8 cellular contexts compared by ENCODE assay signal in the genomic region with DNA sequence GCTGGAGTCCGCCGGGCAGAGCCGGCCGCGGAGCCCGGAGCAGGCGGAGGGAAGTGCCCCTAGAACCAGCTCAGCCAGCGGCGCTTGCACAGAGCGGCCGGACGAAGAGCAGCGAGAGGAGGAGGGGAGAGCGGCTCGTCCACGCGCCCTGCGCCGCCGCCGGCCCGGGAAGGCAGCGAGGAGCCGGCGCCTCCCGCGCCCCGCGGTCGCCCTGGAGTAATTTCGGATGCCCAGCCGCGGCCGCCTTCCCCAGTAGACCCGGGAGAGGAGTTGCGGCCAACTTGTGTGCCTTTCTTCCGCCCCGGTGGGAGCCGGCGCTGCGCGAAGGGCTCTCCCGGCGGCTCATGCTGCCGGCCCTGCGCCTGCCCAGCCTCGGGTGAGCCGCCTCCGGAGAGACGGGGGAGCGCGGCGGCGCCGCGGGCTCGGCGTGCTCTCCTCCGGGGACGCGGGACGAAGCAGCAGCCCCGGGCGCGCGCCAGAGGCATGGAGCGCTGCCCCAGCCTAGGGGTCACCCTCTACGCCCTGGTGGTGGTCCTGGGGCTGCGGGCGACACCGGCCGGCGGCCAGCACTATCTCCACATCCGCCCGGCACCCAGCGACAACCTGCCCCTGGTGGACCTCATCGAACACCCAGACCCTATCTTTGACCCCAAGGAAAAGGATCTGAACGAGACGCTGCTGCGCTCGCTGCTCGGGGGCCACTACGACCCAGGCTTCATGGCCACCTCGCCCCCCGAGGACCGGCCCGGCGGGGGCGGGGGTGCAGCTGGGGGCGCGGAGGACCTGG. TPM values are rescaled to one million over a fixed set of nuclear protein-coding genes. Genes with fewer than 3 reads are reported as not detected.
DNase-seq lines count a peak whose midpoint lies in the region; ATAC-seq, FAIRE-seq and TF ChIP-seq lines count a peak whose summit lies in the region.

No MANE protein-coding gene starts in this region.

- 2% methylated on average over 40 of the region's 91 CpGs for WGBS in SK-N-SH (ENCODE audit: low lambda C conversion rate)
- WGBS in hepatocyte (ENCODE audit: low lambda C conversion rate, missing lambda C conversion rate), result 2% methylated on average over 72 of the region's 91 CpGs
- WGBS in prostate gland, result 1% methylated on average over 60 of the region's 91 CpGs

- CTCF ChIA-PET in SK-N-SH (lab: Yijun Ruan, JAX), result interaction anchor here (0.8 to 11.7 kb wide), 26 partner anchors 10 to 346 kb away, joined by 3 to 253 read pairs (median 8); no protein-coding TSS in a partner anchor

- peak overlapping the region; percentile 100 for H3K4me2 ChIP-seq in DND-41 (ENCODE audit: insufficient read depth, low read length)
- peak overlapping the region; percentile 98 for H3K4me2 ChIP-seq in SK-N-SH
- peak overlapping the region; percentile 99 for H3K4me2 ChIP-seq in hepatocyte

- peak overlapping the region; percentile 36; the same call in 1 of the 2 replicates for H2AFZ ChIP-seq in DND-41 (ENCODE audit: low read depth, low read length)
- peak overlapping the region; percentile 83 for H2AFZ ChIP-seq in SK-N-SH (ENCODE audit: low read depth)
- peak overlapping the region; percentile 75 for H2AFZ ChIP-seq in hepatocyte

- no peak for TF ChIP-seq CTCF in DND-41 (IDR thresholded peaks at IDR 0.05; ENCODE audit: borderline replicate concordance, extremely low read depth, low read length, poor library complexity, severe bottlenecking)
- no peak; the same call in 1 of the 2 replicates for TF ChIP-seq CTCF in SK-N-SH (IDR thresholded peaks at IDR 0.05)
- TF ChIP-seq CTCF in hepatocyte (IDR thresholded peaks at IDR 0.05; ENCODE audit: poor library complexity), result no peak
- TF ChIP-seq CTCF in prostate gland (IDR thresholded peaks at IDR 0.05), result no peak
- TF ChIP-seq CTCF in D721Med (IDR thresholded peaks at IDR 0.05; ENCODE audit: insufficient read depth, missing control alignments), result no peak

- peak overlapping the region; percentile 21 to 82; a peak in 3 of 4 replicates for H3K4me3 ChIP-seq in DND-41 (ENCODE audit: low read depth in 1 of 2, low read length in 2 of 2)
- H3K4me3 ChIP-seq in SK-N-SH (ENCODE audit: low read depth in 2 of 2, low read length in 1 of 2), result peak overlapping the region; percentile 54 to 74
- peak overlapping the region; percentile 52 for H3K4me3 ChIP-seq in hepatocyte
- peak overlapping the region; percentile 39 to 42 for H3K4me3 ChIP-seq in prostate gland

- peaks cover 12% of the 10 kb centered on the region; the same call in 1 of the 2 replicates for H4K20me1 ChIP-seq in DND-41 (ENCODE audit: insufficient read depth, low read length)
- no peaks in the 10 kb centered on the region for H4K20me1 ChIP-seq in SK-N-SH (ENCODE audit: insufficient read depth)
- no peaks in the 10 kb centered on the region for H4K20me1 ChIP-seq in hepatocyte (ENCODE audit: insufficient read depth, poor library complexity, severe bottlenecking)

- H3K79me2 ChIP-seq in DND-41 (ENCODE audit: insufficient read depth, low read length) (no peaks in the 10 kb centered on the region), SK-N-SH (ENCODE audit: insufficient read depth) (peaks cover 9% of the 10 kb centered on the region; the same call in 1 of the 2 replicates), hepatocyte (no peaks in the 10 kb centered on the region)

- no peaks in the 10 kb centered on the region for H3K9me3 ChIP-seq in DND-41 (ENCODE audit: insufficient read depth, low read length, severe bottlenecking)
- no peaks in the 10 kb centered on the region for H3K9me3 ChIP-seq in SK-N-SH
- no peaks in the 10 kb centered on the region for H3K9me3 ChIP-seq in hepatocyte (ENCODE audit: low read depth)
- H3K9me3 ChIP-seq in prostate gland, result no peaks in the 10 kb centered on the region

- no peak for TF ChIP-seq RAD21 in SK-N-SH (IDR thresholded peaks at IDR 0.05; ENCODE audit: low read length)

- peaks cover 34% of the 10 kb centered on the region for H3K4me1 ChIP-seq in DND-41 (ENCODE audit: insufficient read depth, low read length)
- peaks cover 5 to 18% of the 10 kb centered on the region in 2 experiments; a peak in 3 of 4 replicates for H3K4me1 ChIP-seq in SK-N-SH (ENCODE audit: control insufficient read depth in 1 of 2, insufficient read depth in 2 of 2, low read depth in 1 of 2, low read length in 1 of 2)
- H3K4me1 ChIP-seq in hepatocyte (ENCODE audit: insufficient read depth), result peaks cover 17% of the 10 kb centered on the region
- H3K4me1 ChIP-seq in prostate gland (replicated peaks), result peaks cover 5% of the 10 kb centered on the region

- H3K9me2 ChIP-seq in SK-N-SH, result no peaks in the 10 kb centered on the region
- no peaks in the 10 kb centered on the region for H3K9me2 ChIP-seq in hepatocyte (replicated peaks; ENCODE audit: insufficient read depth)

- peak overlapping the region; percentile 64; the same call in 1 of the 2 replicates for H3K9ac ChIP-seq in DND-41 (ENCODE audit: low read depth, low read length)
- H3K9ac ChIP-seq in SK-N-SH, result peak overlapping the region; percentile 60; the same call in 1 of the 2 replicates

- H3K27me3 ChIP-seq in DND-41 (ENCODE audit: insufficient read depth, low read length, poor library complexity), result peaks cover 71% of the 10 kb centered on the region
- H3K27me3 ChIP-seq in SK-N-SH (ENCODE audit: insufficient read depth), result peaks cover 28% of the 10 kb centered on the region
- H3K27me3 ChIP-seq in hepatocyte, result peaks cover 76% of the 10 kb centered on the region
- no peaks in the 10 kb centered on the region for H3K27me3 ChIP-seq in prostate gland (replicated peaks; ENCODE audit: insufficient read depth)

- no peak for FAIRE-seq in D721Med (lab: Jason Lieb, UNC)

- POLR2A ChIA-PET in SK-N-SH (lab: Yijun Ruan, JAX), result no interaction called here

- TF ChIP-seq POLR2A in prostate gland (IDR thresholded peaks at IDR 0.05), result no peak

- no peak for TF ChIP-seq EP300 in SK-N-SH (IDR thresholded peaks at IDR 0.05; ENCODE audit: borderline replicate concordance in 1 of 2, low read depth in 1 of 2, low read length in 1 of 2)

- H3K36me3 ChIP-seq in DND-41 (ENCODE audit: insufficient read depth, low read length) (no peaks in the 10 kb centered on the region), SK-N-SH (replicated peaks in 1 of 2; ENCODE audit: control insufficient read depth in 1 of 2, insufficient read depth in 2 of 2, low read length in 1 of 2) (no peaks in the 10 kb centered on the region), hepatocyte (replicated peaks; ENCODE audit: insufficient read depth, low read depth) (no peaks in the 10 kb centered on the region), prostate gland (no peaks in the 10 kb centered on the region)

- H3F3A ChIP-seq in SK-N-SH (replicated peaks; ENCODE audit: insufficient read depth), result peaks cover 31% of the 10 kb centered on the region

- no peak overlapping the region for H3K27ac ChIP-seq in DND-41 (ENCODE audit: low read length)
- H3K27ac ChIP-seq in SK-N-SH (ENCODE audit: low read depth in 2 of 2, low read length in 1 of 2), result peak overlapping the region in 1 of 2 experiments; percentile 69; a peak in 2 of 4 replicates
- peak overlapping the region; percentile 85 for H3K27ac ChIP-seq in hepatocyte
- H3K27ac ChIP-seq in prostate gland, result peak overlapping the region; percentile 66

- intact Hi-C loops in prostate gland (cut with DNase I), result loop anchor here (10.0 kb wide), 1 partner anchor 81 kb away; no protein-coding TSS in a partner anchor

- DNase-seq in DND-41 (peak; percentile 13), HS-27A (ENCODE audit: low read depth) (peak; percentile 36), SK-N-SH (peak; percentile 84), amniotic stem cell (lab: John Stamatoyannopoulos, UW) (peak; percentile 80), hepatocyte (ENCODE audit: low spot score) (peak; percentile 64), prostate gland (ENCODE audit: low spot score) (peak; percentile 59), SHP77 (lab: John Stamatoyannopoulos, UW) (no peak), D721Med (ENCODE audit: insufficient read length, low spot score) (no peak)

- ATAC-seq in DND-41 (ENCODE audit: insufficient read depth, low read depth), result peak; percentile 40

TF ChIP-seq in SK-N-SH, 30 proteins besides CTCF, POLR2A, EP300 and RAD21:
- TF ChIP-seq RFX5 (IDR thresholded peaks at IDR 0.05; ENCODE audit: low read length) (no peak), RXRA (IDR thresholded peaks at IDR 0.05; ENCODE audit: borderline replicate concordance, low read depth) (no peak), TEAD4 (IDR thresholded peaks at IDR 0.05; ENCODE audit: borderline replicate concordance, insufficient read depth) (no peak), NRF1 (IDR thresholded peaks at IDR 0.05; ENCODE audit: low read depth, low read length) (0 out of 2 replicates have a peak, but pooled peaks have one; percentile 4), CHD2 (IDR thresholded peaks at IDR 0.05; ENCODE audit: low read length, partially characterized antibody) (no peak), JUND (IDR thresholded peaks at IDR 0.05) (no peak), GATA2 (CRISPR knock-in tag; IDR thresholded peaks at IDR 0.05) (no peak)
- TF ChIP-seq, protein P1, sequence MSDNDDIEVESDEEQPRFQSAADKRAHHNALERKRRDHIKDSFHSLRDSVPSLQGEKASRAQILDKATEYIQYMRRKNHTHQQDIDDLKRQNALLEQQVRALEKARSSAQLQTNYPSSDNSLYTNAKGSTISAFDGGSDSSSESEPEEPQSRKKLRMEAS (IDR thresholded peaks at IDR 0.05; ENCODE audit: low read depth), result no peak; the same call in 1 of the 2 replicates
- TF ChIP-seq, protein P2, sequence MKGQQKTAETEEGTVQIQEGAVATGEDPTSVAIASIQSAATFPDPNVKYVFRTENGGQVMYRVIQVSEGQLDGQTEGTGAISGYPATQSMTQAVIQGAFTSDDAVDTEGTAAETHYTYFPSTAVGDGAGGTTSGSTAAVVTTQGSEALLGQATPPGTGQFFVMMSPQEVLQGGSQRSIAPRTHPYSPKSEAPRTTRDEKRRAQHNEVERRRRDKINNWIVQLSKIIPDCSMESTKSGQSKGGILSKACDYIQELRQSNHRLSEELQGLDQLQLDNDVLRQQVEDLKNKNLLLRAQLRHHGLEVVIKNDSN (IDR thresholded peaks at IDR 0.05; ENCODE audit: borderline replicate concordance, low read depth), result 0 out of 2 replicates have a peak, but pooled peaks have one; percentile 9
- TF ChIP-seq, protein P3, sequence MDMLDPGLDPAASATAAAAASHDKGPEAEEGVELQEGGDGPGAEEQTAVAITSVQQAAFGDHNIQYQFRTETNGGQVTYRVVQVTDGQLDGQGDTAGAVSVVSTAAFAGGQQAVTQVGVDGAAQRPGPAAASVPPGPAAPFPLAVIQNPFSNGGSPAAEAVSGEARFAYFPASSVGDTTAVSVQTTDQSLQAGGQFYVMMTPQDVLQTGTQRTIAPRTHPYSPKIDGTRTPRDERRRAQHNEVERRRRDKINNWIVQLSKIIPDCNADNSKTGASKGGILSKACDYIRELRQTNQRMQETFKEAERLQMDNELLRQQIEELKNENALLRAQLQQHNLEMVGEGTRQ (IDR thresholded peaks at IDR 0.05; ENCODE audit: borderline replicate concordance, low read depth, low read length), result no peak

RNA-seq across cellular contexts. Expression of a gene that starts 0.4 kb away (rescaled TPM):
- 3.1 and 3.2 TPM in 2 replicates for polyA plus RNA-seq in SK-N-SH (2012; rRNA removed)
- 1.4 and 2.7 TPM in 2 replicates for polyA plus RNA-seq in SK-N-SH (2012; cell fraction: cytosol; rRNA removed)
- polyA plus RNA-seq in SK-N-SH (2012; cell fraction: nucleus; rRNA removed), result 2.5 and 2.7 TPM in 2 replicates
- total RNA-seq in hepatocyte, result 9.1 and 10.7 TPM in 2 replicates
- polyA plus RNA-seq in hepatocyte, result 9.5 and 11.0 TPM in 2 replicates
- total RNA-seq in prostate gland, result 1 to 10 TPM; 1.3 to 6.3 TPM

Comparison
In these comparisons a context has a peak if more than half of its experiments do, and no peak if none do; other contexts are left out.
1. DNase-seq: peak in DND-41 (single experiment), HS-27A (single experiment), SK-N-SH (single experiment), amniotic stem cell (single experiment), hepatocyte (single experiment) and prostate gland (single experiment); none in SHP77 (0 of 2) and D721Med (single experiment).
2. Peak in every context shown above with its lines, with median percentiles within 50 percentile points of each other: H2AFZ ChIP-seq, H3K4me2 ChIP-seq and H3K4me3 ChIP-seq.